ENCODE assay signal across 20 cellular contexts in the genomic region with DNA sequence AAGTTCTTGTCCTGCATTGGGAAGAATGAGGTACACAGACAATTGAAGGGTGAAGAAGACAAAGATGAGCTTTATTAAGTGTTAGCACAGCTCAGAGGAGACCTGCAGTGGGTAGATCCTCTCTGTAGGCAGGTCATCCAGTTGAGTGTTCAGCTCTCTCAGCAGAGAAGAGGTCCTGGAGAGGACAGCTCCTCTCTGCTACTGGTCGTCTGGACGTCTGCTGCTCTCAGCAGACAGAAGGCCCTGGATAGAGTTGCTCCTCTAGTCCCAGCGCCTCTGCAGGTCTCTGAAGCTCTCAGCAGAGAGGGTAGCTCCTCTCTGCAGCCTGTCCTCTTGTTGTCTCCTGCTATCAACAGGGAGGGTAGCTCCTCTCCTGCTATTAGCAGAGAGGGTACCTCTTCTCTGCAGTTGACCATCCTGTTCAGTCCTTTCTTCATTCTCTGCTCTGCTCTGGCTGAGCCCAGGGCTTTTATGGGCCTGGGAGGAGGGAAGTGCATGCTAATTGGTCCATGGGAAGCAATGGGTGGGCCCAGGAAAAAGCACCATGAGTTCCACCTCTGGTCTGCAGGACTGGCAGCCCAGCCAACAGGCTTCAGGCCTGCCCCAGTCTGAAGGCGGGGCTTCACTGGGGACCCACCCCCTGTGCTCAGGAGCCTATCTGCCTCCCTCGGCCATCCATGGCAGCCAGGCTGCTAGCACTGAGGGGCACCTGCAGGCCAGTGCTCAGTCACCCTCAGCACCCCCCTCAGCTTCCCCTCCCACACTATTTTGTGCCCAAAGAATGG. TPM values are rescaled to one million over a fixed set of nuclear protein-coding genes. Genes with fewer than 3 reads are reported as not detected.
DNase-seq lines count a peak whose midpoint lies in the region; ATAC-seq and TF ChIP-seq lines count a peak whose summit lies in the region.
"Had no signal": no experiment of that assay in that cellular context is flagged by ENCODE, and none has a peak within 500 bp of the region (broad histone marks: within the 10 kb centered on the region; RNA-seq: fewer than 3 reads in every experiment).

No MANE protein-coding gene starts in this region.

- no peak overlapping the region for H3K27ac Mint-ChIP-seq in stimulated activated effector memory CD8-positive, alpha-beta T cell treated with anti-CD3 and anti-CD28 coated beads, Interleukin-12 subunit alpha, Interleukin-12 subunit beta, amount 100 ng/mL, for 72 hours
- no peak overlapping the region for H3K27ac Mint-ChIP-seq in activated naive CD8-positive, alpha-beta T cell treated with anti-CD3 and anti-CD28 coated beads for 36 hours
- H3K27ac Mint-ChIP-seq: CD8-positive, alpha-beta T cell; HFFc6 had no signal

- no peaks in the 10 kb centered on the region for H3K36me3 ChIP-seq in hepatocyte (replicated peaks; ENCODE audit: insufficient read depth, low read depth)
- H3K36me3 ChIP-seq: BLaER1 treated with 17β-estradiol and CSF1 and Interleukin-3, amounts not matched to agents 10 nM and 100 nM had no signal

- H3K4me2 ChIP-seq in hepatocyte = no peak overlapping the region
- H3K4me2 ChIP-seq: BLaER1 treated with 17β-estradiol and CSF1 and Interleukin-3, amounts not matched to agents 10 nM and 100 nM had no signal

- DNase-seq in ELF-1 (ENCODE audit: low read depth, low spot score) (peak; percentile 2), HT-29 (ENCODE audit: low spot score) (peak; percentile 2), hepatocyte (ENCODE audit: low spot score) (peak; percentile 9), HuH-7 (ENCODE audit: low spot score) (no peak)
- DNase-seq in stimulated activated effector memory CD8-positive, alpha-beta T cell treated with anti-CD3 and anti-CD28 coated beads, Interleukin-12 subunit alpha, Interleukin-12 subunit beta, amount 100 ng/mL, for 72 hours (ENCODE audit: low spot score in 2 of 2) = no peak
- DNase-seq in activated naive CD8-positive, alpha-beta T cell treated with anti-CD3 and anti-CD28 coated beads for 36 hours = no peak
- DNase-seq: Calu3; CD8-positive, alpha-beta T cell; DMS53; GOT3; HFFc6; NCI-H1105; NCI-H2081; NCI-H2171 treated with DMSO at 0.1 percent for 48 hours; NCI-H446; NCI-H69; Right ventricle myocardium superior had no signal

- WGBS in hepatocyte (ENCODE audit: low lambda C conversion rate, missing lambda C conversion rate) = 85% methylated on average over 5 of the region's 5 CpGs

- H3K27ac ChIP-seq in hepatocyte = no peak overlapping the region
- H3K27ac ChIP-seq: BLaER1 treated with 17β-estradiol and CSF1 and Interleukin-3, amounts not matched to agents 10 nM and 100 nM had no signal

- H4K20me1 ChIP-seq in hepatocyte (ENCODE audit: insufficient read depth, poor library complexity, severe bottlenecking) = no peaks in the 10 kb centered on the region
- H4K20me1 ChIP-seq: BLaER1 treated with 17β-estradiol and CSF1 and Interleukin-3, amounts not matched to agents 10 nM and 100 nM had no signal

- no peaks in the 10 kb centered on the region for H3K9me3 ChIP-seq in hepatocyte (ENCODE audit: low read depth)

- no peaks in the 10 kb centered on the region for H3K4me1 Mint-ChIP-seq in stimulated activated effector memory CD8-positive, alpha-beta T cell treated with anti-CD3 and anti-CD28 coated beads, Interleukin-12 subunit alpha, Interleukin-12 subunit beta, amount 100 ng/mL, for 72 hours
- H3K4me1 Mint-ChIP-seq in activated naive CD8-positive, alpha-beta T cell treated with anti-CD3 and anti-CD28 coated beads for 36 hours = no peaks in the 10 kb centered on the region

- no peaks in the 10 kb centered on the region for H3K27me3 ChIP-seq in hepatocyte
- H3K27me3 ChIP-seq: BLaER1 treated with 17β-estradiol and CSF1 and Interleukin-3, amounts not matched to agents 10 nM and 100 nM had no signal

- H3K4me3 ChIP-seq in hepatocyte = no peak overlapping the region

- ATAC-seq in stimulated activated effector memory CD8-positive, alpha-beta T cell treated with anti-CD3 and anti-CD28 coated beads, Interleukin-12 subunit alpha, Interleukin-12 subunit beta, amount 100 ng/mL, for 72 hours = peak; percentile 50
- ATAC-seq in HG02870 (IDR thresholded peaks at IDR 0.05; ENCODE audit: unreplicated experiment) = no peak
- ATAC-seq: CD8-positive, alpha-beta T cell had no signal

- no peak for TF ChIP-seq CTCF in hepatocyte (IDR thresholded peaks at IDR 0.05; ENCODE audit: poor library complexity)

- no peaks in the 10 kb centered on the region for H3K79me2 ChIP-seq in hepatocyte

- no peaks in the 10 kb centered on the region for H3K9me2 ChIP-seq in hepatocyte (replicated peaks; ENCODE audit: insufficient read depth)

- H3K4me3 Mint-ChIP-seq in stimulated activated effector memory CD8-positive, alpha-beta T cell treated with anti-CD3 and anti-CD28 coated beads, Interleukin-12 subunit alpha, Interleukin-12 subunit beta, amount 100 ng/mL, for 72 hours = no peak overlapping the region
- H3K4me3 Mint-ChIP-seq in activated naive CD8-positive, alpha-beta T cell treated with anti-CD3 and anti-CD28 coated beads for 36 hours = no peak overlapping the region
- H3K4me3 Mint-ChIP-seq: CD8-positive, alpha-beta T cell; HFFc6 had no signal

- H3K4me1 ChIP-seq in hepatocyte (ENCODE audit: insufficient read depth) = no peaks in the 10 kb centered on the region

- no peak overlapping the region for H2AFZ ChIP-seq in hepatocyte

- no peaks in the 10 kb centered on the region for H3K36me3 Mint-ChIP-seq in stimulated activated effector memory CD8-positive, alpha-beta T cell treated with anti-CD3 and anti-CD28 coated beads, Interleukin-12 subunit alpha, Interleukin-12 subunit beta, amount 100 ng/mL, for 72 hours
- no peaks in the 10 kb centered on the region for H3K36me3 Mint-ChIP-seq in activated naive CD8-positive, alpha-beta T cell treated with anti-CD3 and anti-CD28 coated beads for 36 hours
- H3K36me3 Mint-ChIP-seq: CD8-positive, alpha-beta T cell had no signal

- no peaks in the 10 kb centered on the region for H3K9me3 Mint-ChIP-seq in stimulated activated effector memory CD8-positive, alpha-beta T cell treated with anti-CD3 and anti-CD28 coated beads, Interleukin-12 subunit alpha, Interleukin-12 subunit beta, amount 100 ng/mL, for 72 hours
- H3K9me3 Mint-ChIP-seq in activated naive CD8-positive, alpha-beta T cell treated with anti-CD3 and anti-CD28 coated beads for 36 hours = peaks cover 3% of the 10 kb centered on the region
- H3K9me3 Mint-ChIP-seq: CD8-positive, alpha-beta T cell; HFFc6 had no signal

- H3K27me3 Mint-ChIP-seq in activated naive CD8-positive, alpha-beta T cell treated with anti-CD3 and anti-CD28 coated beads for 36 hours = peaks cover 2% of the 10 kb centered on the region

RNA-seq across cellular contexts. Expression of gene IBSP, which starts 54.1 kb away (rescaled TPM):
- not detected in 2 replicates for total RNA-seq in HT-29 (2014; rRNA removed; shearing (Covaris generic))
- 0.07 TPM in 1 of 2 replicates, not detected in the other for total RNA-seq in hepatocyte
- polyA plus RNA-seq in hepatocyte = 0.12 TPM in 1 of 2 replicates, not detected in the other
- total RNA-seq in activated naive CD8-positive, alpha-beta T cell treated with anti-CD3 and anti-CD28 coated beads for 36 hours = not detected
- total RNA-seq: A673; Calu3; CD8-positive, alpha-beta T cell; HFFc6; Right ventricle myocardium superior had no signal

Comparison
In these comparisons a context has a peak if more than half of its experiments do, and no peak if none do; other contexts are left out.
1. DNase-seq: peak in ELF-1 (single experiment), HT-29 (single experiment) and hepatocyte (single experiment); none in stimulated activated effector memory CD8-positive, alpha-beta T cell treated with anti-CD3 and anti-CD28 coated beads, Interleukin-12 subunit alpha, Interleukin-12 subunit beta, amount 100 ng/mL, for 72 hours (0 of 2), activated naive CD8-positive, alpha-beta T cell treated with anti-CD3 and anti-CD28 coated beads for 36 hours (single experiment) and HuH-7 (single experiment).